23 cellular contexts compared by ENCODE assay signal in genomic region chr14:99416909-99417308, GRCh38.
A peak's percentile ranks its signal among the peaks of the same experiment; 100 is the strongest.
DNase-seq lines count a peak whose midpoint lies in the region; ATAC-seq, FAIRE-seq and TF ChIP-seq lines count a peak whose summit lies in the region.
"Had no signal": no experiment of that assay in that cellular context is flagged by ENCODE, and none has a peak within 500 bp of the region (broad histone marks: within the 10 kb centered on the region; RNA-seq: fewer than 3 reads in every experiment).

No MANE protein-coding gene starts in this region.

- H3K4me1 ChIP-seq in A549: peaks cover 5% of the 10 kb centered on the region; the same call in 1 of the 3 replicates
- H3K4me1 ChIP-seq in GM23338 (ENCODE audit: insufficient read depth): peaks cover 55% of the 10 kb centered on the region
- H3K4me1 ChIP-seq in Karpas-422 (ENCODE audit: low read length): peaks cover 60% of the 10 kb centered on the region
- H3K4me1 ChIP-seq in K562 (replicated peaks in 1 of 2; ENCODE audit: control insufficient read depth in 2 of 2, insufficient read depth in 2 of 2, low read length in 2 of 2): peaks cover 4 to 12% of the 10 kb centered on the region in 2 experiments; a peak in 4 of 5 replicates
- H3K4me1 ChIP-seq: BLaER1 had no signal

- H3K9me1 ChIP-seq in K562 (ENCODE audit: control insufficient read depth, insufficient read depth, low read length): no peaks in the 10 kb centered on the region

- H3K27me3 ChIP-seq in GM23338 (ENCODE audit: insufficient read depth) (no peaks in the 10 kb centered on the region), Karpas-422 (ENCODE audit: low read length) (no peaks in the 10 kb centered on the region), K562 (ENCODE audit: control insufficient read depth in 2 of 2, insufficient read depth in 2 of 2, low read length in 2 of 2) (no peaks in the 10 kb centered on the region)
- H3K27me3 ChIP-seq: BLaER1 had no signal

- no peaks in the 10 kb centered on the region for H3K9me3 Mint-ChIP-seq in GM23338
- H3K9me3 Mint-ChIP-seq: CD4-positive, alpha-beta T cell; CD8-positive, alpha-beta memory T cell had no signal

- H3K27ac ChIP-seq in A549 (no peak overlapping the region), GM23338 (ENCODE audit: low read depth) (0 out of 2 replicates have a peak overlapping the region, but pooled peaks have one; percentile 7), Karpas-422 (ENCODE audit: low read length) (peak overlapping the region; percentile 68), K562 (ENCODE audit: extremely low read depth, low read depth, low read length) (no peak overlapping the region)
- H3K27ac ChIP-seq: BLaER1, C4-2B had no signal

- WGBS in A549 (ENCODE audit: missing lambda C conversion rate): 86% methylated on average over 5 of the region's 5 CpGs
- WGBS in K562 (ENCODE audit: insufficient coverage, low coverage, missing lambda C conversion rate): 90% methylated on average over 5 of the region's 5 CpGs

- in situ Hi-C loops in K562 (cut with MboI): no loop called here
- in situ Hi-C loops in KBM-7 (cut with MboI; ENCODE audit: low pct_unique_long_range_greater_than_20kb, low sequenced_read_pairs): no loop called here

- no peak for DNase-seq in A549 (ENCODE audit: low read depth in 1 of 2, low spot score in 1 of 2)
- DNase-seq in GM23338 (ENCODE audit: low spot score): no peak
- DNase-seq in Karpas-422: no peak
- DNase-seq in K562 (ENCODE audit: extremely low read depth in 1 of 4, low spot score in 3 of 4): no peak
- no peak for DNase-seq in KBM-7
- no peak for DNase-seq in activated CD4-positive, alpha-beta T cell treated with anti-CD3 and anti-CD28 coated beads for 48 hours
- DNase-seq: CD4-positive, alpha-beta T cell; CD8-positive, alpha-beta memory T cell; DMS 273 treated with DMSO at 0.1 percent for 48 hours; DMS79; EL; GDM1; GM23248; HCEC 1CT had no signal

- H3K27me3 Mint-ChIP-seq in GM23338 (ENCODE audit: insufficient read depth, low read depth, poor library complexity): peaks cover 10% of the 10 kb centered on the region
- H3K27me3 Mint-ChIP-seq: B cell; CD4-positive, alpha-beta T cell; CD8-positive, alpha-beta memory T cell had no signal

- TF ChIP-seq EP300 in A549 (IDR thresholded peaks at IDR 0.05) (no peak), K562 (IDR thresholded peaks at IDR 0.05; ENCODE audit: low read length) (no peak)

- intact Hi-C loops in K562 (cut with micrococcal nuclease): no loop called here

- FAIRE-seq in A549 (lab: Jason Lieb, UNC) (no peak), K562 (lab: Jason Lieb, UNC) (no peak)
- FAIRE-seq: D721Med, GM12878, GM19239, H54 had no signal

- CTCF ChIA-PET in A549 (lab: Yijun Ruan, JAX) (interaction anchor here (0.9 to 8.4 kb wide), 14 partner anchors 9 to 258 kb away, joined by 3 to 178 read pairs (median 8); partner anchors contain the start of gene BCL11B), K562 (lab: Yijun Ruan, JAX; ENCODE audit: low intra/inter-chr PET ratio) (interaction anchor here (1.4 kb wide), 1 partner anchor 28 kb away, joined by 7 read pairs; no protein-coding TSS in a partner anchor)

- TF ChIP-seq POLR2A in A549 (IDR thresholded peaks at IDR 0.05; ENCODE audit: low read length) (no peak), K562 (conservative IDR thresholded peaks at IDR 0.05) (no peak)

- H3K4me1 Mint-ChIP-seq in GM23338: peaks cover 60% of the 10 kb centered on the region

- H3K9ac ChIP-seq in Karpas-422 (ENCODE audit: low read length) (no peak overlapping the region), K562 (ENCODE audit: insufficient read depth in 1 of 2, low read depth in 2 of 2, low read length in 2 of 2) (no peak overlapping the region)
- H3K9ac ChIP-seq: BLaER1 had no signal

- H3K4me2 ChIP-seq in A549: no peak overlapping the region
- no peak overlapping the region for H3K4me2 ChIP-seq in GM23338
- no peak overlapping the region for H3K4me2 ChIP-seq in Karpas-422 (ENCODE audit: low read depth, low read length, poor library complexity, severe bottlenecking)
- no peak overlapping the region for H3K4me2 ChIP-seq in K562 (ENCODE audit: insufficient read depth, low read length)
- H3K4me2 ChIP-seq: BLaER1 had no signal

- H3K4me3 Mint-ChIP-seq in GM23338: no peak overlapping the region
- H3K4me3 Mint-ChIP-seq: B cell; CD4-positive, alpha-beta T cell; CD8-positive, alpha-beta memory T cell had no signal

- H3K36me3 Mint-ChIP-seq in GM23338 (ENCODE audit: low read depth): peaks cover 3% of the 10 kb centered on the region; the same call in 1 of the 3 replicates

- H3K79me2 ChIP-seq in GM23338 (replicated peaks; ENCODE audit: insufficient read depth) (peaks cover 19% of the 10 kb centered on the region; the same call in 1 of the 2 replicates), Karpas-422 (ENCODE audit: low read length) (peaks cover 88% of the 10 kb centered on the region), K562 (ENCODE audit: control insufficient read depth, insufficient read depth, low read length) (no peaks in the 10 kb centered on the region; the same call in 2 of the 3 replicates)

- H4K20me1 ChIP-seq in GM23338 (replicated peaks; ENCODE audit: insufficient read depth): no peaks in the 10 kb centered on the region
- no peaks in the 10 kb centered on the region; the same call in 1 of the 2 replicates for H4K20me1 ChIP-seq in Karpas-422 (ENCODE audit: insufficient read depth, low read depth, low read length)
- H4K20me1 ChIP-seq in K562 (replicated peaks; ENCODE audit: control insufficient read depth, insufficient read depth, low read length): 0 out of 2 replicates have a peak, but pooled peaks cover 3% of the 10 kb centered on the region

- TF ChIP-seq RAD21 in A549 (conservative IDR thresholded peaks at IDR 0.05 in 1 of 2, IDR thresholded peaks at IDR 0.05 in 1 of 2) (no peak), K562 (CRISPR knock-in tag; conservative IDR thresholded peaks at IDR 0.05 in 1 of 2, IDR thresholded peaks at IDR 0.05 in 1 of 2) (no peak)

- ATAC-seq in A549: no peak
- ATAC-seq in GM23338: no peak
- no peak for ATAC-seq in K562
- ATAC-seq in HG03439 (IDR thresholded peaks at IDR 0.05; ENCODE audit: unreplicated experiment): no peak
- no peak for ATAC-seq in HG02852 (IDR thresholded peaks at IDR 0.05; ENCODE audit: unreplicated experiment)
- ATAC-seq: GM12878 had no signal

- H3K36me3 ChIP-seq in GM23338 (ENCODE audit: insufficient read depth) (no peaks in the 10 kb centered on the region), Karpas-422 (ENCODE audit: insufficient read depth, low read length) (peaks cover 18% of the 10 kb centered on the region; the same call in 1 of the 2 replicates), K562 (ENCODE audit: control insufficient read depth, insufficient read depth, low read length) (peaks cover 8% of the 10 kb centered on the region; the same call in 1 of the 3 replicates)

- H3K9me2 ChIP-seq in GM23338 (ENCODE audit: insufficient read depth) (no peaks in the 10 kb centered on the region), Karpas-422 (replicated peaks; ENCODE audit: insufficient read depth, low read length) (no peaks in the 10 kb centered on the region)

- H3K4me3 ChIP-seq in A549: no peak overlapping the region
- H3K4me3 ChIP-seq in GM23338: no peak overlapping the region
- H3K4me3 ChIP-seq in Karpas-422 (ENCODE audit: low read length): no peak overlapping the region
- no peak overlapping the region for H3K4me3 ChIP-seq in K562
- H3K4me3 ChIP-seq: BLaER1, GM12878, GM23248 had no signal

- peak overlapping the region; percentile 13; the same call in 1 of the 2 replicates for H3K27ac Mint-ChIP-seq in GM23338
- H3K27ac Mint-ChIP-seq: B cell; CD4-positive, alpha-beta T cell had no signal

- H3K9me3 ChIP-seq in A549 (no peaks in the 10 kb centered on the region), Karpas-422 (ENCODE audit: low read length) (no peaks in the 10 kb centered on the region), K562 (replicated peaks; ENCODE audit: control insufficient read depth, insufficient read depth, low read depth, low read length) (no peaks in the 10 kb centered on the region)
- H3K9me3 ChIP-seq: BLaER1 had no signal

- H2AFZ ChIP-seq in GM23338: no peak overlapping the region
- no peak overlapping the region for H2AFZ ChIP-seq in Karpas-422 (ENCODE audit: low read length)
- H2AFZ ChIP-seq in K562 (ENCODE audit: low read depth, low read length): no peak overlapping the region
- H2AFZ ChIP-seq: GM23248 had no signal

- no peak for TF ChIP-seq CTCF in A549 (IDR thresholded peaks at IDR 0.05)
- TF ChIP-seq CTCF in GM23338 (conservative IDR thresholded peaks at IDR 0.05; ENCODE audit: low read depth in 2 of 2): no peak
- no peak for TF ChIP-seq CTCF in K562 (IDR thresholded peaks at IDR 0.05 in 2 of 3, conservative IDR thresholded peaks at IDR 0.05 in 1 of 3; ENCODE audit: insufficient read depth in 2 of 3, low read depth in 1 of 3, low read length in 3 of 3)

- POLR2A ChIA-PET in A549 (lab: Yijun Ruan, JAX): no interaction called here
- POLR2A ChIA-PET in K562 (lab: Yijun Ruan, JAX): interaction anchor here (0.9 to 1.1 kb wide), 2 partner anchors 45 to 199 kb away, joined by 3 to 4 read pairs; no protein-coding TSS in a partner anchor

- BruUV-seq in K562 (replicated peaks; lab: Mats Ljungman, UMichigan): no TSS peak

- H3F3A ChIP-seq in GM23338 (replicated peaks; ENCODE audit: low read depth): peaks cover 3% of the 10 kb centered on the region

TF ChIP-seq in A549, 52 proteins besides CTCF, POLR2A, EP300 and RAD21 (continues in another document):
- TF ChIP-seq MAFK (IDR thresholded peaks at IDR 0.05; ENCODE audit: partially characterized antibody): peak; percentile 94

TF ChIP-seq in GM23338, 12 proteins besides CTCF, POLR2A, EP300 and RAD21 (continues in another document):
- no peak for TF ChIP-seq ZNF114 (CRISPR knock-in tag; IDR thresholded peaks at IDR 0.05)

TF ChIP-seq in K562, 482 proteins besides CTCF, POLR2A, EP300 and RAD21 (continues in another document):
- TF ChIP-seq ZNF583 (CRISPR knock-in tag; IDR thresholded peaks at IDR 0.05): no peak
- peak; percentile 86 for TF ChIP-seq MAFK (IDR thresholded peaks at IDR 0.05; ENCODE audit: low read length)
- peak; percentile 67 for TF ChIP-seq C11orf30 (IDR thresholded peaks at IDR 0.05; ENCODE audit: low read depth)
- TF ChIP-seq HDAC1 (IDR thresholded peaks at IDR 0.05): no peak
- TF ChIP-seq NCOA6 (IDR thresholded peaks at IDR 0.05): no peak
- no peak for TF ChIP-seq NFE2L1 (tag; IDR thresholded peaks at IDR 0.05; ENCODE audit: borderline replicate concordance, low read depth)
- TF ChIP-seq TAF1 (IDR thresholded peaks at IDR 0.05; ENCODE audit: control insufficient read depth, extremely low read depth, insufficient read depth, low read length, severe bottlenecking): no peak
- no peak for TF ChIP-seq ZNF263 (CRISPR knock-in tag; IDR thresholded peaks at IDR 0.05; ENCODE audit: borderline replicate concordance)
- TF ChIP-seq BMI1 (IDR thresholded peaks at IDR 0.05; ENCODE audit: low read length): no peak

Comparison
In these comparisons a context has a peak if more than half of its experiments do, and no peak if none do; other contexts are left out.
1. H3K27ac ChIP-seq: peak in GM23338 (single experiment) and Karpas-422 (single experiment); none in A549 (0 of 2) and K562 (single experiment).
2. Of the 35 proteins assayed by ChIP-seq in both K562 and A549: peak only in K562: none; only in A549: none; in both: MAFK; in neither: 34.